In the genomic region with DNA sequence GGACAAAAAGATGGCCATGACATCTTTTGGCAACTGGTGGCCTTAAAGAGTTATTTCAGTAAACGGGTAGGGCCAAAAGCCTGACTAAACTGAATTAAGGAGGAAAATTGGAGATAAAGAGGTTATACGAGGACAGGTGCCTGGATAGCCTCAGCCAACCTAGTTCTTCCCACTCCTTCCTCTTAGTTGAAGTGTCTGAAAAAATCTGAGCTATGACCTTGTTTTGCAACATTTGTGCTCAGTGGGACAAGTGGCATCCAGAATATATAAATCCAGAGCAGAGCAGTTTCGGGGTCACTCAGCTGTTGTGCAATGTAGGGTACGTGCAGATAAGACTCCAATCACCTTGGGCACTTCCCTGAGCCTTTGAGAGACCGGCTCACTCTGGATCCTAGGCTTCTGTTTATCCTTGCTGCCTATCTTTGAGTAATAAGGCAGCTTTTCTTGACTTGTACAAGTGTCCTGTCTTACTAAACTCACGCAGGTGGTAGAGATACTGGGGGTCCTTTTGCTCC, we compare ENCODE assay signal across 1 cellular context.
TF ChIP-seq lines count a peak whose summit lies in the region.

No MANE protein-coding gene starts in this region.

TF ChIP-seq in A549, 52 proteins besides CTCF, POLR2A, EP300 and RAD21 (continued from another document):
- TF ChIP-seq, protein P1, sequence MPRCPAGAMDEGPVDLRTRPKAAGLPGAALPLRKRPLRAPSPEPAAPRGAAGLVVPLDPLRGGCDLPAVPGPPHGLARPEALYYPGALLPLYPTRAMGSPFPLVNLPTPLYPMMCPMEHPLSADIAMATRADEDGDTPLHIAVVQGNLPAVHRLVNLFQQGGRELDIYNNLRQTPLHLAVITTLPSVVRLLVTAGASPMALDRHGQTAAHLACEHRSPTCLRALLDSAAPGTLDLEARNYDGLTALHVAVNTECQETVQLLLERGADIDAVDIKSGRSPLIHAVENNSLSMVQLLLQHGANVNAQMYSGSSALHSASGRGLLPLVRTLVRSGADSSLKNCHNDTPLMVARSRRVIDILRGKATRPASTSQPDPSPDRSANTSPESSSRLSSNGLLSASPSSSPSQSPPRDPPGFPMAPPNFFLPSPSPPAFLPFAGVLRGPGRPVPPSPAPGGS (IDR thresholded peaks at IDR 0.05) = no peak
- TF ChIP-seq MYC (IDR thresholded peaks at IDR 0.05; ENCODE audit: borderline replicate concordance, low read length) = no peak
